Comparison of ENCODE assay signal across 8 cellular contexts in genomic region chr1:161227196-161227871, GRCh38. TPM values are rescaled to one million over a fixed set of nuclear protein-coding genes. Genes with fewer than 3 reads are reported as not detected.
A peak's percentile ranks its signal among the peaks of the same experiment; 100 is the strongest.
DNase-seq lines count a peak whose midpoint lies in the region; ATAC-seq, FAIRE-seq and TF ChIP-seq lines count a peak whose summit lies in the region.

No MANE protein-coding gene starts in this region.

- H3K27ac ChIP-seq in BLaER1 treated with 17β-estradiol and CSF1 and Interleukin-3, amounts not matched to agents 10 nM and 100 nM: peak overlapping the region in 8 of 11 experiments; percentile 43 to 84 (median 75); a peak in 15 of 22 replicates

- ATAC-seq in GM21367 (IDR thresholded peaks at IDR 0.05; ENCODE audit: unreplicated experiment): peak; percentile 32
- ATAC-seq in activated T-cell treated with anti-CD3 and anti-CD28 coated beads, Interleukin-2, amount 50 U/mL, for 72 hours (replicated peaks in 1 of 2): peak; percentile 39 to 52
- peak; percentile 28 to 55 (median 36) for ATAC-seq in natural killer cell

- H3K27ac Mint-ChIP-seq in activated T-cell treated with anti-CD3 and anti-CD28 coated beads, Interleukin-2, amount 50 U/mL, for 72 hours: peak overlapping the region; percentile 58
- H3K27ac Mint-ChIP-seq in natural killer cell: peak overlapping the region; percentile 34 to 92

- peak overlapping the region; percentile 12 to 84 (median 80); a peak in 18 of 22 replicates for H3K9ac ChIP-seq in BLaER1 treated with 17β-estradiol and CSF1 and Interleukin-3, amounts not matched to agents 10 nM and 100 nM

- H3K9me3 Mint-ChIP-seq in activated T-cell treated with anti-CD3 and anti-CD28 coated beads, Interleukin-2, amount 50 U/mL, for 72 hours: no peaks in the 10 kb centered on the region
- H3K9me3 Mint-ChIP-seq in natural killer cell: no peaks in the 10 kb centered on the region

- H3K9me3 ChIP-seq in BLaER1 treated with 17β-estradiol and CSF1 and Interleukin-3, amounts not matched to agents 10 nM and 100 nM (replicated peaks in 1 of 11): no peaks in the 10 kb centered on the region

- peaks cover 26 to 53% (median 29%) of the 10 kb centered on the region in 10 experiments for H3K4me1 ChIP-seq in BLaER1 treated with 17β-estradiol and CSF1 and Interleukin-3, amounts not matched to agents 10 nM and 100 nM

- H3K4me3 Mint-ChIP-seq in activated T-cell treated with anti-CD3 and anti-CD28 coated beads, Interleukin-2, amount 50 U/mL, for 72 hours: peak overlapping the region; percentile 94 to 100
- H3K4me3 Mint-ChIP-seq in natural killer cell: peak overlapping the region; percentile 100

- peaks cover 34% of the 10 kb centered on the region for H3K4me1 Mint-ChIP-seq in activated T-cell treated with anti-CD3 and anti-CD28 coated beads, Interleukin-2, amount 50 U/mL, for 72 hours (ENCODE audit: low read depth)
- H3K4me1 Mint-ChIP-seq in natural killer cell: peaks cover 39 to 47% of the 10 kb centered on the region in 2 donors

- intact Hi-C loops in natural killer cell (cut with micrococcal nuclease): loop anchor here (1.0 to 5.0 kb wide), 4 partner anchors 64 to 155 kb away; partner anchors contain the start of genes CFAP126 and MPZ

- peaks cover 1% of the 10 kb centered on the region in 2 donors for H3K36me3 Mint-ChIP-seq in activated T-cell treated with anti-CD3 and anti-CD28 coated beads, Interleukin-2, amount 50 U/mL, for 72 hours (ENCODE audit: insufficient read depth in 2 of 2)
- no peaks in the 10 kb centered on the region for H3K36me3 Mint-ChIP-seq in natural killer cell

- H3K4me2 ChIP-seq in BLaER1 treated with 17β-estradiol and CSF1 and Interleukin-3, amounts not matched to agents 10 nM and 100 nM: peak overlapping the region; percentile 86 to 99 (median 97)

- no peaks in the 10 kb centered on the region for H3K27me3 Mint-ChIP-seq in activated T-cell treated with anti-CD3 and anti-CD28 coated beads, Interleukin-2, amount 50 U/mL, for 72 hours (ENCODE audit: low read depth)
- H3K27me3 Mint-ChIP-seq in natural killer cell (ENCODE audit: low read depth in 2 of 2): no peaks in the 10 kb centered on the region

- H3K4me3 ChIP-seq in BLaER1 treated with 17β-estradiol and CSF1 and Interleukin-3, amounts not matched to agents 10 nM and 100 nM: peak overlapping the region; percentile 66 to 84 (median 74); a peak in 18 of 20 replicates
- peak overlapping the region; percentile 99 for H3K4me3 ChIP-seq in fibroblast of mammary gland (ENCODE audit: control insufficient read depth, low read depth, low read length)

- H3K36me3 ChIP-seq in BLaER1 treated with 17β-estradiol and CSF1 and Interleukin-3, amounts not matched to agents 10 nM and 100 nM: peaks cover 15 to 46% (median 29%) of the 10 kb centered on the region in 11 experiments; a peak in 21 of 22 replicates

- DNase-seq in LHCN-M2 (ENCODE audit: low read depth) (peak; percentile 67), RCC 7860 (ENCODE audit: low spot score) (peak; percentile 51), fibroblast of mammary gland (ENCODE audit: low read depth) (peak; percentile 74), natural killer cell (peak; percentile 83)
- DNase-seq in activated T-cell treated with anti-CD3 and anti-CD28 coated beads, Interleukin-2, amount 50 U/mL, for 72 hours: peak; percentile 87 to 90
- peak; percentile 36 to 72 for DNase-seq in stimulated activated CD8-positive, alpha-beta memory T cell treated with anti-CD3 and anti-CD28 coated beads, Interleukin-7, amount 100 ng/mL, for 48 hours (ENCODE audit: extremely low read depth in 1 of 2, low read depth in 1 of 2)

- FAIRE-seq in RCC 7860 (lab: Jason Lieb, UNC): no peak

- H3K27me3 ChIP-seq in BLaER1 treated with 17β-estradiol and CSF1 and Interleukin-3, amounts not matched to agents 10 nM and 100 nM: peaks cover 0 to 13% (median 4%) of the 10 kb centered on the region in 11 experiments; a peak in 16 of 22 replicates

- TF ChIP-seq CTCF in fibroblast of mammary gland (conservative IDR thresholded peaks at IDR 0.05; ENCODE audit: control insufficient read depth, insufficient read depth, low read depth, low read length): peak; percentile 75
- TF ChIP-seq CTCF in natural killer cell (IDR thresholded peaks at IDR 0.05): peak; percentile 86

- H4K20me1 ChIP-seq in BLaER1 treated with 17β-estradiol and CSF1 and Interleukin-3, amounts not matched to agents 10 nM and 100 nM: no peaks in the 10 kb centered on the region

RNA-seq across cellular contexts. Expression of gene TOMM40L, which starts 1.5 kb away (rescaled TPM):
- total RNA-seq in LHCN-M2 (2014; rRNA removed): 9.8 and 12.6 TPM in 2 replicates
- 12.3 TPM for polyA plus RNA-seq in LHCN-M2 (2012)
- 10 to 100 TPM; 10.3 to 14.6 TPM for total RNA-seq in activated T-cell treated with anti-CD3 and anti-CD28 coated beads, Interleukin-2, amount 50 U/mL, for 72 hours
- 10 to 100 TPM; 16.6 to 23.6 (median 22.8) TPM for total RNA-seq in natural killer cell

RNA-seq across cellular contexts. Expression of gene APOA2, which starts 3.9 kb away (rescaled TPM):
- total RNA-seq in LHCN-M2 (2014; rRNA removed) (not detected in 2 replicates), natural killer cell (not detected)
- polyA plus RNA-seq in LHCN-M2 (2012): not detected
- not detected for total RNA-seq in activated T-cell treated with anti-CD3 and anti-CD28 coated beads, Interleukin-2, amount 50 U/mL, for 72 hours

RNA-seq across cellular contexts. Expression of gene NR1I3, which starts 10.7 kb away (rescaled TPM):
- not detected in 2 replicates for total RNA-seq in LHCN-M2 (2014; rRNA removed)
- 0.30 TPM for polyA plus RNA-seq in LHCN-M2 (2012)
- total RNA-seq in activated T-cell treated with anti-CD3 and anti-CD28 coated beads, Interleukin-2, amount 50 U/mL, for 72 hours: not detected
- not detected for total RNA-seq in natural killer cell

RNA-seq across cellular contexts. Expression of gene FCER1G, which starts 12.2 kb away (rescaled TPM):
- total RNA-seq in LHCN-M2 (2014; rRNA removed) (0.86 and 1.2 TPM in 2 replicates), natural killer cell (100 to 1,000 TPM; 226 to 281 (median 259) TPM)
- polyA plus RNA-seq in LHCN-M2 (2012): 0.87 TPM
- total RNA-seq in activated T-cell treated with anti-CD3 and anti-CD28 coated beads, Interleukin-2, amount 50 U/mL, for 72 hours: 1 to 10 TPM; 1.8 to 3.7 TPM

RNA-seq across cellular contexts. Expression of gene NDUFS2, which starts 25.2 kb away (rescaled TPM):
- total RNA-seq in LHCN-M2 (2014; rRNA removed): 115 and 133 TPM in 2 replicates
- 95.0 TPM for polyA plus RNA-seq in LHCN-M2 (2012)
- total RNA-seq in activated T-cell treated with anti-CD3 and anti-CD28 coated beads, Interleukin-2, amount 50 U/mL, for 72 hours: 100 to 1,000 TPM; 108 to 114 TPM
- total RNA-seq in natural killer cell: 10 to 100 TPM; 74.7 to 88.8 (median 84.7) TPM

Comparison
In these comparisons a context has a peak if more than half of its experiments do, and no peak if none do; other contexts are left out.
1. Peak in every context shown above with its lines: DNase-seq, ATAC-seq, H3K4me3 ChIP-seq and H3K27ac ChIP-seq.